Comparison of ENCODE assay signal across 15 cellular contexts in genomic region chr1:36865080-36865900, GRCh38.
DNase-seq lines count a peak whose midpoint lies in the region; ATAC-seq, FAIRE-seq and TF ChIP-seq lines count a peak whose summit lies in the region.
"Had no signal": no experiment of that assay in that cellular context is flagged by ENCODE, and none has a peak within 500 bp of the region (broad histone marks: within the 10 kb centered on the region; RNA-seq: fewer than 3 reads in every experiment).

No MANE protein-coding gene starts in this region.

- WGBS in K562 (ENCODE audit: insufficient coverage, low coverage, missing lambda C conversion rate): 2% methylated on average over 9 of the region's 9 CpGs

- POLR2A ChIA-PET in HEK293 (lab: Yijun Ruan, JAX): no interaction called here
- POLR2A ChIA-PET in K562 (lab: Yijun Ruan, JAX): interaction anchor here (0.6 to 1.8 kb wide), 5 partner anchors 9 to 97 kb away, joined by 3 to 6 read pairs (median 4); no protein-coding TSS in a partner anchor

- no peak for TF ChIP-seq EP300 in K562 (IDR thresholded peaks at IDR 0.05; ENCODE audit: low read length)

- H3K9me1 ChIP-seq in K562 (ENCODE audit: control insufficient read depth, insufficient read depth, low read length): peaks cover 5% of the 10 kb centered on the region

- H3K4me3 ChIP-seq in HEK293 (ENCODE audit: low read depth, low read length) (no peak overlapping the region), K562 (no peak overlapping the region), rectal smooth muscle tissue (ENCODE audit: low read length) (no peak overlapping the region)

- peak overlapping the region; percentile 24; the same call in 1 of the 2 replicates for H3K4me2 ChIP-seq in K562 (ENCODE audit: insufficient read depth, low read length)

- peaks cover 0 to 19% of the 10 kb centered on the region in 2 experiments; a peak in 2 of 5 replicates for H3K27me3 ChIP-seq in K562 (ENCODE audit: control insufficient read depth in 2 of 2, insufficient read depth in 2 of 2, low read length in 2 of 2)
- no peaks in the 10 kb centered on the region for H3K27me3 ChIP-seq in rectal smooth muscle tissue (ENCODE audit: control insufficient read depth, insufficient read depth, low read length)

- peak overlapping the region; percentile 44 for H2AFZ ChIP-seq in K562 (ENCODE audit: low read depth, low read length)

- peak; percentile 54 for DNase-seq in NCI-H1694 treated with DMSO at 0.1 percent for 48 hours (lab: John Stamatoyannopoulos, UW)
- DNase-seq in K562 (ENCODE audit: extremely low read depth in 1 of 4, low spot score in 3 of 4): peak in 3 of 4 experiments; percentile 14 to 38 (median 37)
- no peak for DNase-seq in NCI-H2029 treated with DMSO at 0.1 percent for 48 hours (lab: John Stamatoyannopoulos, UW)
- no peak for DNase-seq in GM19238 (ENCODE audit: insufficient read length, low spot score)
- DNase-seq: AML-193, DND-41, KG1, MV-4-11, NCI-H187 treated with DMSO at 0.1 percent for 48 hours, NCI-H774 had no signal

- H3K4me1 ChIP-seq in HEK293 (ENCODE audit: control insufficient read depth, insufficient read depth, low read length) (no peaks in the 10 kb centered on the region), K562 (replicated peaks in 1 of 2; ENCODE audit: control insufficient read depth in 2 of 2, insufficient read depth in 2 of 2, low read length in 2 of 2) (no peaks in the 10 kb centered on the region; a peak in 1 of 5 replicates), rectal smooth muscle tissue (ENCODE audit: control insufficient read depth, insufficient read depth, low read length) (no peaks in the 10 kb centered on the region)

- H3K27ac ChIP-seq in HEK293 (ENCODE audit: extremely low read depth, low read depth, low read length): no peak overlapping the region
- H3K27ac ChIP-seq in K562 (ENCODE audit: extremely low read depth, low read depth, low read length): no peak overlapping the region
- H3K27ac ChIP-seq in rectal smooth muscle tissue (ENCODE audit: low read depth, low read length): peak overlapping the region; percentile 56

- H4K20me1 ChIP-seq in K562 (replicated peaks; ENCODE audit: control insufficient read depth, insufficient read depth, low read length): peaks cover 13% of the 10 kb centered on the region; the same call in 1 of the 2 replicates

- H3K79me2 ChIP-seq in K562 (ENCODE audit: control insufficient read depth, insufficient read depth, low read length): no peaks in the 10 kb centered on the region

- no peaks in the 10 kb centered on the region for H3K9me3 ChIP-seq in HEK293 (ENCODE audit: control insufficient read depth, insufficient read depth, low read depth, low read length)
- H3K9me3 ChIP-seq in K562 (replicated peaks; ENCODE audit: control insufficient read depth, insufficient read depth, low read depth, low read length): no peaks in the 10 kb centered on the region

- CTCF ChIA-PET in HEK293 (lab: Yijun Ruan, JAX) (interaction anchor here (0.8 to 2.6 kb wide), 14 partner anchors 9 to 570 kb away, joined by 3 to 25 read pairs (median 5); no protein-coding TSS in a partner anchor), K562 (lab: Yijun Ruan, JAX; ENCODE audit: low intra/inter-chr PET ratio) (no interaction called here)

- ATAC-seq in K562 (peak; percentile 45), GM19023 (IDR thresholded peaks at IDR 0.05; ENCODE audit: unreplicated experiment) (no peak)

- no peak for TF ChIP-seq RAD21 in K562 (CRISPR knock-in tag; conservative IDR thresholded peaks at IDR 0.05 in 1 of 2, IDR thresholded peaks at IDR 0.05 in 1 of 2)

- H3K9ac ChIP-seq in K562 (ENCODE audit: insufficient read depth in 1 of 2, low read depth in 2 of 2, low read length in 2 of 2) (no peak overlapping the region), rectal smooth muscle tissue (ENCODE audit: low read length) (no peak overlapping the region)

- FAIRE-seq in K562 (lab: Jason Lieb, UNC): no peak
- FAIRE-seq: G401.6, RCC 7860 had no signal

- intact Hi-C loops in K562 (cut with micrococcal nuclease): loop anchor here (10.0 kb wide), 1 partner anchor 160 kb away; no protein-coding TSS in a partner anchor

- TF ChIP-seq CTCF in HEK293 (tag by site-specific recombination; IDR thresholded peaks at IDR 0.05): no peak
- no peak for TF ChIP-seq CTCF in K562 (IDR thresholded peaks at IDR 0.05 in 2 of 3, conservative IDR thresholded peaks at IDR 0.05 in 1 of 3; ENCODE audit: insufficient read depth in 2 of 3, low read depth in 1 of 3, low read length in 3 of 3)

- in situ Hi-C loops in K562 (cut with MboI): no loop called here

- no TSS peak for BruUV-seq in K562 (replicated peaks; lab: Mats Ljungman, UMichigan)

- no peak for TF ChIP-seq POLR2A in K562 (conservative IDR thresholded peaks at IDR 0.05)

- H3K36me3 ChIP-seq in HEK293 (ENCODE audit: control insufficient read depth in 2 of 2, insufficient read depth in 1 of 2, low read length in 2 of 2) (no peaks in the 10 kb centered on the region), K562 (ENCODE audit: control insufficient read depth, insufficient read depth, low read length) (no peaks in the 10 kb centered on the region), rectal smooth muscle tissue (ENCODE audit: control insufficient read depth, insufficient read depth, low read length) (no peaks in the 10 kb centered on the region)

TF ChIP-seq in HEK293, 187 proteins besides CTCF, POLR2A, EP300 and RAD21:
- TF ChIP-seq ZNF341 (tag by site-specific recombination; IDR thresholded peaks at IDR 0.05; ENCODE audit: low read depth): peak; percentile 81
- no peak for TF ChIP-seq ZNF2 (tag by site-specific recombination; IDR thresholded peaks at IDR 0.05)

TF ChIP-seq in K562, 482 proteins besides CTCF, POLR2A, EP300 and RAD21 (continues in another document):
- TF ChIP-seq CBFA2T3 (IDR thresholded peaks at IDR 0.05): 0 out of 2 replicates have a peak, but pooled peaks have one; percentile 15
- peak; percentile 25; the same call in 1 of the 2 replicates for TF ChIP-seq TFE3 (CRISPR knock-in tag; IDR thresholded peaks at IDR 0.05)

Comparison
In these comparisons a context has a peak if more than half of its experiments do, and no peak if none do; other contexts are left out.
1. DNase-seq: peak in NCI-H1694 treated with DMSO at 0.1 percent for 48 hours (single experiment) and K562 (3 of 4); none in NCI-H2029 treated with DMSO at 0.1 percent for 48 hours (single experiment) and GM19238 (single experiment).
2. Of the 44 proteins assayed by ChIP-seq in both K562 and HEK293: peak only in K562: ZNF175; only in HEK293: none; in both: none; in neither: 43.